Comparison of ENCODE assay signal across 25 cellular contexts in the genomic region with DNA sequence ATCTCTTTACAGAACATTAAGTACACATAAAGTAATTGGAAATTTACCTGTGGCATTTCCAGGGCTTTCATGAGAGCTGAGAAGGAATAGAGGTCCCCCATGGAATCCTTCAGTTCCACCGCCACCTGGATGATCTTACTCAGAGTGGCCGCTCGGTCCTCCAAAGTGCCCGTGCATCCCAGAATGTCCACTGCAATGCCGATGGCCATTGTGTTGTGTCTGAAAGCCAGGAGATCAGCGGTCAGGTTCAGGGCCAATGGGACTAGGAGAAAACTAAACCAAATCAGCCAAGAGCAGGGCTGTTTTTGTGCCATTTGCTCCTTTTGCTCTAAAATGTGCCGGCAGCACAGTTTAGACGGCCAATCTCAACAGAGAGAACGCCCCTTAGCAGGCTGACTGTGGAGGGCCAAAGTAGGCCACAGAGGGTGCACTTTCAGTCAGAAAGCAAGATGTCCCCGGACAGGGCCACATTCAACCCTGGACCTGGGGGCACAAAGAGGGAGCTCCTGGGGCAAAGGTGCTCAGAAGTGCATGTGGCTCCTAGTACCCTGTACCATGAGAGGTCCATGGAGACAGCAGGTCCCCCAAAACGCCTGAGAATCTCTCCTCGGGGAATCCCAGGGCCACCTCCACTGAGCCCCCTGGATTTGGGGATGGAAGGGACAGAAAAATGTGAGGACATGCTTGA.
DNase-seq lines count a peak whose midpoint lies in the region; ATAC-seq and TF ChIP-seq lines count a peak whose summit lies in the region.
"Had no signal": no experiment of that assay in that cellular context is flagged by ENCODE, and none has a peak within 500 bp of the region (broad histone marks: within the 10 kb centered on the region; RNA-seq: fewer than 3 reads in every experiment).

No MANE protein-coding gene starts in this region.

- no peak for DNase-seq in activated T-cell treated with anti-CD3 and anti-CD28 coated beads, Interleukin-2, amount 50 U/mL, for 24 hours
- no peak for DNase-seq in activated T-cell treated with anti-CD3 and anti-CD28 coated beads for 4 hours
- peak; percentile 53 for DNase-seq in esophagus muscularis mucosa (ENCODE audit: extremely low spot score)
- DNase-seq in trophoblast cell = no peak
- no peak for DNase-seq in DMS114 treated with DMSO at 0.1 percent for 48 hours (lab: John Stamatoyannopoulos, UW; ENCODE audit: unreplicated experiment)
- no peak for DNase-seq in coronary artery (ENCODE audit: low spot score)
- DNase-seq in foreskin melanocyte = no peak
- DNase-seq: ACHN; CD4-positive, alpha-beta T cell; COR-L47; DND-41; HCEC 1CT; MV-4-11; NCI-H1105 treated with DMSO at 0.1 percent for 48 hours; NCI-H2081; NCI-H2171; NCI-H524 treated with DMSO at 0.1 percent for 48 hours; NCI-H82; OCI-M1; SHP77 had no signal

- H3K4me1 Mint-ChIP-seq in activated T-cell treated with anti-CD3 and anti-CD28 coated beads, Interleukin-2, amount 50 U/mL, for 24 hours (ENCODE audit: low read depth) = peaks cover 1% of the 10 kb centered on the region
- H3K4me1 Mint-ChIP-seq: IgD-negative memory B cell had no signal

- H3K9me3 ChIP-seq in esophagus muscularis mucosa (no peaks in the 10 kb centered on the region), trophoblast cell (ENCODE audit: insufficient read depth, low read depth, low read length) (no peaks in the 10 kb centered on the region)
- H3K9me3 ChIP-seq: BLaER1 had no signal

- no peak overlapping the region for H3K4me2 ChIP-seq in trophoblast cell (ENCODE audit: low read length)
- H3K4me2 ChIP-seq: BLaER1 had no signal

- H3K4ac ChIP-seq in trophoblast cell (ENCODE audit: low read depth, low read length) = peak overlapping the region; percentile 33

- H4K12ac ChIP-seq in trophoblast cell (ENCODE audit: low read depth, low read length) = peak overlapping the region; percentile 13

- peaks cover 46 to 93% (median 79%) of the 10 kb centered on the region in 4 donors for H3K36me3 ChIP-seq in esophagus muscularis mucosa
- peaks cover 27 to 36% of the 10 kb centered on the region in 2 experiments for H3K36me3 ChIP-seq in trophoblast cell (ENCODE audit: control insufficient read depth in 1 of 2, insufficient read depth in 2 of 2, low read length in 2 of 2)

- no peak overlapping the region for H3K4me3 Mint-ChIP-seq in activated T-cell treated with anti-CD3 and anti-CD28 coated beads, Interleukin-2, amount 50 U/mL, for 24 hours
- H3K4me3 Mint-ChIP-seq: CD4-positive, alpha-beta T cell; IgD-negative memory B cell had no signal

- TF ChIP-seq POLR2A in esophagus muscularis mucosa (IDR thresholded peaks at IDR 0.05; ENCODE audit: low read depth) = no peak

- H3K18ac ChIP-seq in trophoblast cell (ENCODE audit: low read length) = peak overlapping the region; percentile 58

- H2BK12ac ChIP-seq in trophoblast cell (ENCODE audit: low read length) = peak overlapping the region; percentile 30

- ATAC-seq in HG02678 (IDR thresholded peaks at IDR 0.05; ENCODE audit: unreplicated experiment) = no peak
- ATAC-seq: GM12878 had no signal

- H2BK5ac ChIP-seq in trophoblast cell (ENCODE audit: low read depth, low read length, poor library complexity) = no peak overlapping the region

- H3K9me3 Mint-ChIP-seq in activated T-cell treated with anti-CD3 and anti-CD28 coated beads, Interleukin-2, amount 50 U/mL, for 24 hours = no peaks in the 10 kb centered on the region
- H3K9me3 Mint-ChIP-seq: CD4-positive, alpha-beta T cell; IgD-negative memory B cell had no signal

- H3K4me3 ChIP-seq in esophagus muscularis mucosa (no peak overlapping the region), trophoblast cell (ENCODE audit: low read depth, low read length) (no peak overlapping the region), coronary artery (no peak overlapping the region)
- H3K4me3 ChIP-seq: BLaER1, GM12878 had no signal

- no peaks in the 10 kb centered on the region for H3K27me3 ChIP-seq in esophagus muscularis mucosa
- no peaks in the 10 kb centered on the region for H3K27me3 ChIP-seq in trophoblast cell (ENCODE audit: insufficient read depth, low read length)
- H3K27me3 ChIP-seq: BLaER1 had no signal

- WGBS in esophagus muscularis mucosa = 91% methylated on average over 12 of the region's 12 CpGs
- no CpG with 5 or more reads among the region's 12 CpGs for WGBS in trophoblast cell (ENCODE audit: extremely low coverage, insufficient coverage, insufficient read length)

- H4K91ac ChIP-seq in trophoblast cell (ENCODE audit: low read depth, low read length) = peak overlapping the region; percentile 46

- peaks cover 18% of the 10 kb centered on the region for H3K79me1 ChIP-seq in trophoblast cell (ENCODE audit: low read length)

- peaks cover 7% of the 10 kb centered on the region for H3K79me2 ChIP-seq in trophoblast cell (ENCODE audit: control insufficient read depth, insufficient read depth, low read length, poor library complexity)

- H3K4me1 ChIP-seq in esophagus muscularis mucosa (peaks cover 1 to 25% (median 12%) of the 10 kb centered on the region in 4 donors), trophoblast cell (ENCODE audit: control insufficient read depth in 1 of 2, insufficient read depth in 2 of 2, low read length in 2 of 2) (peaks cover 27 to 36% of the 10 kb centered on the region in 2 experiments)

- no peak overlapping the region for H3K27ac ChIP-seq in esophagus muscularis mucosa (replicated peaks in 1 of 4)
- no peak overlapping the region for H3K27ac ChIP-seq in trophoblast cell (ENCODE audit: low read depth, low read length)
- no peak overlapping the region for H3K27ac ChIP-seq in coronary artery
- H3K27ac ChIP-seq: 22Rv1, BLaER1 had no signal

- no peak overlapping the region for H2BK120ac ChIP-seq in trophoblast cell (ENCODE audit: insufficient read depth, low read length, poor library complexity)

- intact Hi-C loops in esophagus muscularis mucosa (cut with DNase I) = no loop called here

- no peak overlapping the region for H2AK5ac ChIP-seq in trophoblast cell (ENCODE audit: low read length)

- no peak for TF ChIP-seq EP300 in esophagus muscularis mucosa (IDR thresholded peaks at IDR 0.05)

- no peak overlapping the region for H2AFZ ChIP-seq in trophoblast cell (ENCODE audit: insufficient read depth, low read length, poor library complexity)

- H3K23ac ChIP-seq in trophoblast cell (ENCODE audit: low read length) = no peak overlapping the region

- peak overlapping the region; percentile 20 for H4K8ac ChIP-seq in trophoblast cell (ENCODE audit: low read depth, low read length)

- H3K9ac ChIP-seq in trophoblast cell (ENCODE audit: low read length) = no peak overlapping the region
- H3K9ac ChIP-seq: BLaER1 had no signal

- no peaks in the 10 kb centered on the region for H3K27me3 Mint-ChIP-seq in activated T-cell treated with anti-CD3 and anti-CD28 coated beads, Interleukin-2, amount 50 U/mL, for 24 hours
- H3K27me3 Mint-ChIP-seq: CD4-positive, alpha-beta T cell; IgD-negative memory B cell had no signal

- no peak overlapping the region for H3K14ac ChIP-seq in trophoblast cell (ENCODE audit: low read length)

- no peaks in the 10 kb centered on the region for H3K36me3 Mint-ChIP-seq in activated T-cell treated with anti-CD3 and anti-CD28 coated beads, Interleukin-2, amount 50 U/mL, for 24 hours (ENCODE audit: low read depth)

- H3K27ac Mint-ChIP-seq in activated T-cell treated with anti-CD3 and anti-CD28 coated beads, Interleukin-2, amount 50 U/mL, for 24 hours = peak overlapping the region; percentile 33
- H3K27ac Mint-ChIP-seq: CD4-positive, alpha-beta T cell; IgD-negative memory B cell had no signal

- TF ChIP-seq CTCF in esophagus muscularis mucosa (IDR thresholded peaks at IDR 0.05) (no peak), coronary artery (IDR thresholded peaks at IDR 0.05) (no peak)
